36 cellular contexts compared by ENCODE assay signal in the genomic region with DNA sequence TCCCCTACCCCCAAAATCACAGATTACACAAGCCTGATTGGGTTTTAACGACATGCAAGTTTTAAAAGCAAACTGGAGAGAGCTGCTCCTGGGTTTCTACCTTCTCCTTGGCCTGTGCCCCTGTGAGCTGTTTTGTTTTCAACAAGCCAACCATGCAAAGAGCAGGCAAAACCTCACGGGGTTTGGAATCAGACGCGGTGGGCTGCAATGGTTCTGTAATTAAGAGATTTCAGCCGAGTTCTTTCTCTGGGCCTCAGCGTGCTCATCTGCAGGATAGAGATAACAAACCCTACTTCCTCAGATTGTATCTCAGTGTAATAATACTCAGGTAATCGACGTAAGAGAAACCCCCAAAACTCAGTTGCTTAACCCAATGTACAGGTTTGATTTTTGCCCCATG. TPM values are rescaled to one million over a fixed set of nuclear protein-coding genes. Genes with fewer than 3 reads are reported as not detected.
A peak's percentile ranks its signal among the peaks of the same experiment; 100 is the strongest.
DNase-seq lines count a peak whose midpoint lies in the region; ATAC-seq and TF ChIP-seq lines count a peak whose summit lies in the region.
"Had no signal": no experiment of that assay in that cellular context is flagged by ENCODE, and none has a peak within 500 bp of the region (broad histone marks: within the 10 kb centered on the region; RNA-seq: fewer than 3 reads in every experiment).

No MANE protein-coding gene starts in this region.

- no peaks in the 10 kb centered on the region for H3K4me1 ChIP-seq in Loucy (ENCODE audit: insufficient read depth, low read length, poor library complexity, severe bottlenecking)
- peaks cover 34% of the 10 kb centered on the region for H3K4me1 ChIP-seq in hepatocyte (ENCODE audit: insufficient read depth)
- H3K4me1 ChIP-seq: ascending aorta, upper lobe of left lung had no signal

- no peak overlapping the region for H3K9ac ChIP-seq in Loucy (ENCODE audit: low read depth, low read length, poor library complexity, severe bottlenecking)

- H2AFZ ChIP-seq in Loucy (ENCODE audit: low read length) (0 out of 2 replicates have a peak overlapping the region, but pooled peaks have one; percentile 3), hepatocyte (no peak overlapping the region)

- peak overlapping the region; percentile 87 for H3K27ac ChIP-seq in hepatocyte
- H3K27ac ChIP-seq: ascending aorta, C4-2B, cardiac muscle cell, upper lobe of left lung, WERI-Rb-1 had no signal

- H3K27me3 ChIP-seq in Loucy (ENCODE audit: insufficient read depth, low read length, poor library complexity, severe bottlenecking) (no peaks in the 10 kb centered on the region), hepatocyte (no peaks in the 10 kb centered on the region)
- H3K27me3 ChIP-seq: ascending aorta, cardiac muscle cell, upper lobe of left lung had no signal

- intact Hi-C loops in sciatic nerve (cut with DNase I), result no loop called here

- TF ChIP-seq CTCF in GM20000 (IDR thresholded peaks at IDR 0.05; ENCODE audit: extremely low read depth, missing control alignments), result no peak
- TF ChIP-seq CTCF in Loucy (conservative IDR thresholded peaks at IDR 0.05; ENCODE audit: low read length), result no peak
- no peak for TF ChIP-seq CTCF in hepatocyte (IDR thresholded peaks at IDR 0.05; ENCODE audit: poor library complexity)

- no peaks in the 10 kb centered on the region for H4K20me1 ChIP-seq in Loucy (ENCODE audit: insufficient read depth, low read length, poor library complexity, severe bottlenecking)
- no peaks in the 10 kb centered on the region for H4K20me1 ChIP-seq in hepatocyte (ENCODE audit: insufficient read depth, poor library complexity, severe bottlenecking)

- H3K9me3 ChIP-seq in Loucy (ENCODE audit: insufficient read depth, low read depth, low read length) (no peaks in the 10 kb centered on the region), hepatocyte (ENCODE audit: low read depth) (no peaks in the 10 kb centered on the region)
- H3K9me3 ChIP-seq: ascending aorta, upper lobe of left lung had no signal

- no peak overlapping the region for H3K4me2 ChIP-seq in Loucy (ENCODE audit: low read depth, low read length, poor library complexity, severe bottlenecking)
- H3K4me2 ChIP-seq in hepatocyte, result no peak overlapping the region

- H3K79me2 ChIP-seq in Loucy (ENCODE audit: insufficient read depth, low read length) (no peaks in the 10 kb centered on the region), hepatocyte (no peaks in the 10 kb centered on the region)

- DNase-seq in GM20000 (ENCODE audit: low spot score), result peak; percentile 3
- no peak for DNase-seq in hepatocyte (ENCODE audit: low spot score)
- peak; percentile 3 for DNase-seq in sciatic nerve (ENCODE audit: low spot score)
- no peak for DNase-seq in SW480 (ENCODE audit: low spot score)
- no peak for DNase-seq in NCI-H510A (lab: John Stamatoyannopoulos, UW)
- DNase-seq in iPS-NIHi11 (ENCODE audit: low spot score), result no peak
- DNase-seq: activated CD4-positive, alpha-beta T cell treated with anti-CD3 and anti-CD28 coated beads for 48 hours; activated gamma-delta T cell; activated T-cell treated with anti-CD3 and anti-CD28 coated beads, Interleukin-2, amount 50 U/mL, for 24 hours; COR-L47; cortex of kidney; DMS79; effector memory CD8-positive, alpha-beta T cell; glutamatergic neuron; KBM-7; naive thymus-derived CD4-positive, alpha-beta T cell; NCI-H2081 treated with DMSO at 0.1 percent for 48 hours; NCI-H226; occipital lobe; SHP77 treated with DMSO at 0.1 percent for 48 hours; stimulated activated naive B cell treated with anti-CD40 and anti-IgM and Interleukin-4, amounts not matched to agents 10 μg/mL and 1 μg/mL and 100 μg/mL, for 72 hours; substantia nigra; T-helper 9 cell; WERI-Rb-1 had no signal

- H3K36me3 ChIP-seq in Loucy (ENCODE audit: insufficient read depth, low read length), result no peaks in the 10 kb centered on the region
- no peaks in the 10 kb centered on the region for H3K36me3 ChIP-seq in hepatocyte (replicated peaks; ENCODE audit: insufficient read depth, low read depth)
- H3K36me3 ChIP-seq: ascending aorta, cardiac muscle cell, upper lobe of left lung, WERI-Rb-1 had no signal

- WGBS in hepatocyte (ENCODE audit: low lambda C conversion rate, missing lambda C conversion rate), result 77% methylated on average over 8 of the region's 8 CpGs

- H3K9me2 ChIP-seq in Loucy (replicated peaks; ENCODE audit: low read depth, low read length) (no peaks in the 10 kb centered on the region), hepatocyte (replicated peaks; ENCODE audit: insufficient read depth) (no peaks in the 10 kb centered on the region)

- H3K4me3 ChIP-seq in Loucy (ENCODE audit: low read length, poor library complexity, severe bottlenecking), result no peak overlapping the region
- H3K4me3 ChIP-seq in hepatocyte, result no peak overlapping the region
- H3K4me3 ChIP-seq: ascending aorta, cardiac muscle cell, upper lobe of left lung had no signal

- ATAC-seq in sciatic nerve, result no peak
- ATAC-seq: effector memory CD8-positive, alpha-beta T cell; naive thymus-derived CD4-positive, alpha-beta T cell; Panc1; stimulated activated naive B cell treated with anti-CD40 and anti-IgM and Interleukin-4, amounts not matched to agents 10 μg/mL and 1 μg/mL and 100 μg/mL, for 72 hours had no signal

- H3F3A ChIP-seq in Loucy (ENCODE audit: low read depth), result no peaks in the 10 kb centered on the region

RNA-seq across cellular contexts. Expression of gene MYL10, which starts 42.1 kb away (rescaled TPM):
- 0.23 and 0.60 TPM in 2 replicates for total RNA-seq in hepatocyte
- polyA plus RNA-seq in hepatocyte, result 1.2 and 2.1 TPM in 2 replicates
- total RNA-seq in sciatic nerve, result not detected
- total RNA-seq: ascending aorta; cardiac muscle cell; epithelial cell of proximal tubule; HT-29; lower leg skin; naive thymus-derived CD4-positive, alpha-beta T cell; occipital lobe; renal cortical epithelial cell; upper lobe of left lung had no signal
- polyA plus RNA-seq: cardiac muscle cell; keratinocyte; naive thymus-derived CD4-positive, alpha-beta T cell; small intestine had no signal

Comparison
In these comparisons a context has a peak if more than half of its experiments do, and no peak if none do; other contexts are left out.
1. DNase-seq: peak in GM20000 (single experiment) and sciatic nerve (single experiment); none in hepatocyte (single experiment), SW480 (single experiment), NCI-H510A (single experiment) and iPS-NIHi11 (single experiment).